ENCODE assay signal across 8 cellular contexts in the genomic region with DNA sequence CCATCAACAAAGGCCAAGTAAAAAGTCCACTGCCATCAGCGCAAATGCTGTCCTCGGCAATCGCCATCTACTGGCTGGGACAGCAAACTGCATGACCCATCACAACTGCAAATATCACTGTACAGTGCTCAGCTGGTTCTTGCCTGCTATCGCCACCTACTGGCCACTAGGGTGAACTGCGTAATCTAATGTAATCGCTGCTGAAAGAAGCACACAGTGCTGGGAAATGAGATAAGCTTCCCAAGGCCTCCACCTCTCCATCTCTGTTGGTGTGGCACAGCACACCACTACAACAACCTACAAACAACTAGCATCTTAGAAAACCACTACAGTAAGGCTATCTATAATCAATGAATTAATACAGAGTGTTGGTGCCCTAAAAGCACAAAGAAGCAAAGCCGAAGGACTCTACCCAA.
DNase-seq lines count a peak whose midpoint lies in the region; ATAC-seq and TF ChIP-seq lines count a peak whose summit lies in the region.

No MANE protein-coding gene starts in this region.

- TF ChIP-seq CTCF in 22Rv1 (IDR thresholded peaks at IDR 0.05), result peak; percentile 91
- TF ChIP-seq CTCF in astrocyte of the cerebellum (IDR thresholded peaks at IDR 0.05; ENCODE audit: low read depth, low read length, missing control alignments), result peak; percentile 91

- H3K4me3 Mint-ChIP-seq in T-cell, result no peak overlapping the region

- H3K27ac ChIP-seq in 22Rv1, result no peak overlapping the region

- DNase-seq in NCI-H1417 treated with DMSO at 0.1 percent for 48 hours (lab: John Stamatoyannopoulos, UW) (peak; percentile 38), T-cell (peak; percentile 13 to 67 (median 42)), astrocyte of the cerebellum (ENCODE audit: low read depth) (peak; percentile 58), iPS-NIHi7 (ENCODE audit: extremely low spot score) (peak; percentile 82)
- DNase-seq in stimulated activated CD4-positive, alpha-beta T cell treated with anti-CD3 and anti-CD28 coated beads, Interleukin-15, amount 100 ng/mL, for 24 hours, result peak; percentile 64

- peaks cover 0 to 23% of the 10 kb centered on the region in 2 donors for H3K27me3 Mint-ChIP-seq in T-cell

- H3K9me3 Mint-ChIP-seq in T-cell, result no peaks in the 10 kb centered on the region

- CTCF ChIA-PET in T-cell (lab: Charles Lee), result interaction anchor here in 1 of 2 donors (0.6 to 1.1 kb wide), 3 partner anchors 9 to 254 kb away, joined by 3 to 4 read pairs (median 3); no protein-coding TSS in a partner anchor

- no peaks in the 10 kb centered on the region for H3K36me3 Mint-ChIP-seq in T-cell

- POLR2A ChIA-PET in T-cell (lab: Charles Lee), result interaction anchor here in 1 of 2 donors (0.7 kb wide), 1 partner anchor 1332 kb away, joined by 4 read pairs; no protein-coding TSS in a partner anchor

- ATAC-seq in GM18499 (IDR thresholded peaks at IDR 0.05; ENCODE audit: insufficient read depth, unreplicated experiment), result peak; percentile 97
- ATAC-seq in HG02852 (IDR thresholded peaks at IDR 0.05; ENCODE audit: unreplicated experiment), result peak; percentile 99
- peak; percentile 72 to 93 (median 80) for ATAC-seq in T-cell (replicated peaks in 1 of 4)

- H3K4me3 ChIP-seq in astrocyte of the cerebellum (ENCODE audit: low read depth, low read length), result no peak overlapping the region

- H3K4me1 Mint-ChIP-seq in T-cell, result peaks cover 0 to 7% (median 0%) of the 10 kb centered on the region in 3 donors

- no peak overlapping the region for H3K27ac Mint-ChIP-seq in T-cell

- in situ Hi-C loops in astrocyte of the cerebellum (cut with HindIII; ENCODE audit: low sequenced_read_pairs), result no loop called here
